ENCODE assay signal across 8 cellular contexts in the genomic region with DNA sequence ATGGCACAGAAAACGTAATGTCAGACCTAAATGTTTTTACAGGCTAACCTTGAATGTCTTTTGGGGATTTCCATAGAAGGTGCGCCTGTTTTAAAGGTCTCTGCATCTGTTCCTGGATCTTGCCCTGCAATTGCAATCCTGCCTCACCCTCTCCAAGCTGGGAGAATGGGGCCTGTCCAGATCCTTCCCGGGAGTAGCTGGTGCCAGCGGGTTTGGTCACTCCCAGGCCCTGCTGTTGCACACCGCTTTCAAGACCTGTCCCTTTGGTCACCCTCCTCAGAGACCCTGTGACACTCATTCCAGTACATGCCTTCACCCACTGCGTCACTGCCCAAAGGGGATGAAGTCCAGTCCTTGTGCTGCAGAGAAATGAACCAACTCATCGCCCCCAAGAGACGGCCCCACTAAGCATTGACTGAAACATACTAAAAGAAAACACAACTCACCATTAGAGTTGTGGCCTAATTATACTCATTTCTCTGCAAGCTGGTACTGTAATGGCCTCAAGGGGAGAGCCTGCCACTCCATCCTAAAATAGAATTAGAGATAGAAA. TPM values are rescaled to one million over a fixed set of nuclear protein-coding genes. Genes with fewer than 3 reads are reported as not detected.
DNase-seq lines count a peak whose midpoint lies in the region; ATAC-seq and TF ChIP-seq lines count a peak whose summit lies in the region.

No MANE protein-coding gene starts in this region.

- no peaks in the 10 kb centered on the region for H3K9me3 ChIP-seq in BLaER1
- no peaks in the 10 kb centered on the region for H3K9me3 ChIP-seq in esophagus muscularis mucosa

- TF ChIP-seq EP300 in esophagus muscularis mucosa (IDR thresholded peaks at IDR 0.05), result peak; percentile 4

- peak overlapping the region; percentile 96 for H3K4me2 ChIP-seq in BLaER1

- intact Hi-C loops in esophagus muscularis mucosa (cut with DNase I), result loop anchor here (2.0 to 5.0 kb wide), 5 partner anchors 107 to 470 kb away; no protein-coding TSS in a partner anchor

- ATAC-seq in GM21825 (IDR thresholded peaks at IDR 0.05; ENCODE audit: unreplicated experiment) (no peak), GM18511 (IDR thresholded peaks at IDR 0.05; ENCODE audit: unreplicated experiment) (no peak)

- H3K36me3 ChIP-seq in BLaER1 (peaks cover 23% of the 10 kb centered on the region), esophagus muscularis mucosa (peaks cover 8 to 16% (median 14%) of the 10 kb centered on the region in 4 donors)

- peaks cover 52% of the 10 kb centered on the region for H3K4me1 ChIP-seq in BLaER1
- peaks cover 35 to 53% (median 49%) of the 10 kb centered on the region in 4 donors for H3K4me1 ChIP-seq in esophagus muscularis mucosa

- H3K27ac ChIP-seq in BLaER1 (peak overlapping the region; percentile 100), esophagus muscularis mucosa (replicated peaks in 1 of 4) (peak overlapping the region; percentile 92 to 100 (median 98))

- TF ChIP-seq POLR2A in esophagus muscularis mucosa (IDR thresholded peaks at IDR 0.05; ENCODE audit: low read depth), result no peak

- no peak for TF ChIP-seq CTCF in esophagus muscularis mucosa (IDR thresholded peaks at IDR 0.05)

- H3K4me3 ChIP-seq in BLaER1, result peak overlapping the region; percentile 95
- H3K4me3 ChIP-seq in esophagus muscularis mucosa, result peak overlapping the region; percentile 34 to 87 (median 50)

- WGBS in esophagus muscularis mucosa, result 43% methylated on average over 8 of the region's 8 CpGs

- DNase-seq in HK-2 (ENCODE audit: unreplicated experiment) (peak; percentile 53), esophagus muscularis mucosa (ENCODE audit: extremely low spot score) (no peak), nucleus accumbens (lab: John Stamatoyannopoulos, UW) (peak in 38 of 56 donors; percentile 5 to 63 (median 36)), OCI-M2 (lab: John Stamatoyannopoulos, UW; ENCODE audit: unreplicated experiment) (no peak)
- DNase-seq in activated CD4-positive, alpha-beta T cell treated with anti-CD3 and anti-CD28 coated beads, Interleukin-2, amount 50 U/mL, for 48 hours, result peak; percentile 9 to 33

- H4K20me1 ChIP-seq in BLaER1, result no peaks in the 10 kb centered on the region

- H3K27me3 ChIP-seq in BLaER1 (no peaks in the 10 kb centered on the region), esophagus muscularis mucosa (no peaks in the 10 kb centered on the region)

- peak overlapping the region; percentile 100 for H3K9ac ChIP-seq in BLaER1

RNA-seq across cellular contexts. Expression of a gene that starts 1.9 kb away (rescaled TPM):
- total RNA-seq in esophagus muscularis mucosa, result 100 to 1,000 TPM in 2 of 4 donors, 10 to 100 TPM in 2; 83.3 to 119 (median 97.9) TPM

Comparison
In these comparisons a context has a peak if more than half of its experiments do, and no peak if none do; other contexts are left out.
1. DNase-seq: peak in HK-2 (single experiment), activated CD4-positive, alpha-beta T cell treated with anti-CD3 and anti-CD28 coated beads, Interleukin-2, amount 50 U/mL, for 48 hours (2 of 2) and nucleus accumbens (38 of 56); none in esophagus muscularis mucosa (single experiment) and OCI-M2 (single experiment).